In genomic region chr12:55719371-55719770, GRCh38 we compare ENCODE assay signal across 17 cellular contexts. TPM values are rescaled to one million over a fixed set of nuclear protein-coding genes. Genes with fewer than 3 reads are reported as not detected.
A peak's percentile ranks its signal among the peaks of the same experiment; 100 is the strongest.
DNase-seq lines count a peak whose midpoint lies in the region; ATAC-seq and TF ChIP-seq lines count a peak whose summit lies in the region.
"Had no signal": no experiment of that assay in that cellular context is flagged by ENCODE, and none has a peak within 500 bp of the region (broad histone marks: within the 10 kb centered on the region; RNA-seq: fewer than 3 reads in every experiment).

No MANE protein-coding gene starts in this region.

- H3K4me1 Mint-ChIP-seq in brain: peaks cover 59% of the 10 kb centered on the region

- ATAC-seq in lung (ENCODE audit: insufficient read depth, low FRiP score) (no peak), left lobe of liver (no peak), HG03457 (IDR thresholded peaks at IDR 0.05; ENCODE audit: unreplicated experiment) (no peak)
- ATAC-seq: activated naive CD4-positive, alpha-beta T cell treated with anti-CD3 and anti-CD28 coated beads, Interleukin-2, amount 50 U/mL, for 72 hours; foreskin keratinocyte; stimulated activated memory B cell treated with anti-CD40 and anti-IgM and Interleukin-4, amounts not matched to agents 10 μg/mL and 1 μg/mL and 100 μg/mL, for 72 hours had no signal

- in situ Hi-C loops in GM23248 (cut with MboI): no loop called here

- TF ChIP-seq CTCF in brain (conservative IDR thresholded peaks at IDR 0.05) (no peak), lung (IDR thresholded peaks at IDR 0.05; ENCODE audit: control extremely low read depth, extremely low read depth) (no peak)

- H3K36me3 ChIP-seq in GM23248 (ENCODE audit: low read depth) (peaks cover 12% of the 10 kb centered on the region), lung (ENCODE audit: control insufficient read depth in 2 of 2, insufficient read depth in 2 of 2, low read length in 2 of 2) (peaks cover 0 to 26% of the 10 kb centered on the region in 2 donors)

- H3K4me2 ChIP-seq in GM23248 (ENCODE audit: unreplicated experiment): peak overlapping the region; percentile 90

- H3F3A ChIP-seq in GM23248 (ENCODE audit: insufficient read depth): peaks cover 83% of the 10 kb centered on the region

- H3K9me3 Mint-ChIP-seq in brain: peaks cover 0 to 6% (median 0%) of the 10 kb centered on the region in 5 experiments
- H3K9me3 Mint-ChIP-seq: activated naive CD4-positive, alpha-beta T cell treated with anti-CD3 and anti-CD28 coated beads, Interleukin-2, amount 50 U/mL, for 72 hours; stimulated activated memory B cell treated with anti-CD40 and anti-IgM and Interleukin-4, amounts not matched to agents 10 μg/mL and 1 μg/mL and 100 μg/mL, for 72 hours had no signal

- H3K27me3 ChIP-seq in GM23248 (replicated peaks; ENCODE audit: insufficient read depth) (no peaks in the 10 kb centered on the region), lung (ENCODE audit: control insufficient read depth, insufficient read depth) (no peaks in the 10 kb centered on the region)
- H3K27me3 ChIP-seq: foreskin keratinocyte, neutrophil had no signal

- peak overlapping the region; percentile 65; the same call in 1 of the 2 replicates for H3K9ac ChIP-seq in GM23248

- H3K4me3 ChIP-seq in GM23248 (no peak overlapping the region), lung (no peak overlapping the region), skin epidermis (no peak overlapping the region)
- H3K4me3 ChIP-seq: HAP-1 had no signal

- peaks cover 1% of the 10 kb centered on the region for H3K36me3 Mint-ChIP-seq in brain
- H3K36me3 Mint-ChIP-seq: activated naive CD4-positive, alpha-beta T cell treated with anti-CD3 and anti-CD28 coated beads, Interleukin-2, amount 50 U/mL, for 72 hours; stimulated activated memory B cell treated with anti-CD40 and anti-IgM and Interleukin-4, amounts not matched to agents 10 μg/mL and 1 μg/mL and 100 μg/mL, for 72 hours had no signal

- no peak overlapping the region for H2AFZ ChIP-seq in GM23248

- H3K9me3 ChIP-seq in GM23248 (ENCODE audit: low read depth): no peaks in the 10 kb centered on the region
- H3K9me3 ChIP-seq in lung (ENCODE audit: control insufficient read depth in 2 of 2, insufficient read depth in 1 of 2, low read length in 1 of 2): no peaks in the 10 kb centered on the region
- H3K9me3 ChIP-seq: HAP-1, neutrophil had no signal

- peak overlapping the region; percentile 60 to 98 (median 94) for H3K27ac Mint-ChIP-seq in brain
- H3K27ac Mint-ChIP-seq: activated naive CD4-positive, alpha-beta T cell treated with anti-CD3 and anti-CD28 coated beads, Interleukin-2, amount 50 U/mL, for 72 hours had no signal

- H3K4me1 ChIP-seq in GM23248 (ENCODE audit: insufficient read depth) (peaks cover 56% of the 10 kb centered on the region), lung (ENCODE audit: control insufficient read depth in 2 of 2, insufficient read depth in 2 of 2, low read length in 2 of 2) (peaks cover 13 to 21% of the 10 kb centered on the region in 2 donors)

- H3K27ac ChIP-seq in GM23248 (peak overlapping the region; percentile 81), lung (ENCODE audit: low read depth in 1 of 2, low read length in 1 of 2) (peak overlapping the region; percentile 22 to 81), skin epidermis (peak overlapping the region in 16 of 21 experiments; percentile 4 to 95 (median 68))
- H3K27ac ChIP-seq: C4-2B, foreskin keratinocyte had no signal

- WGBS in GM23248 (ENCODE audit: low coverage in 1 of 2, low lambda C conversion rate in 2 of 2, missing lambda C conversion rate in 2 of 2), 2 experiments: 66 to 74% methylated on average over 7 of the region's 7 CpGs
- 92% methylated on average over 7 of the region's 7 CpGs for WGBS in lung, 2 donors

- no peaks in the 10 kb centered on the region for H3K9me2 ChIP-seq in GM23248 (ENCODE audit: insufficient read depth)

- peak overlapping the region in 4 of 5 experiments; percentile 28 to 88 (median 58) for H3K4me3 Mint-ChIP-seq in brain
- H3K4me3 Mint-ChIP-seq: stimulated activated memory B cell treated with anti-CD40 and anti-IgM and Interleukin-4, amounts not matched to agents 10 μg/mL and 1 μg/mL and 100 μg/mL, for 72 hours had no signal

- DNase-seq in GM23248 (no peak), lung (ENCODE audit: low spot score) (no peak), left lobe of liver (ENCODE audit: low spot score) (no peak), dedifferentiated amniotic fluid mesenchymal stem cell (ENCODE audit: extremely low spot score) (no peak), NCI-H2081 (lab: John Stamatoyannopoulos, UW) (no peak)
- DNase-seq: dermis blood vessel endothelial cell, foreskin keratinocyte, islet precursor cell, NCI-H510A treated with DMSO at 0.1 percent for 48 hours had no signal

- peaks cover 7% of the 10 kb centered on the region for H3K27me3 Mint-ChIP-seq in brain
- H3K27me3 Mint-ChIP-seq: stimulated activated memory B cell treated with anti-CD40 and anti-IgM and Interleukin-4, amounts not matched to agents 10 μg/mL and 1 μg/mL and 100 μg/mL, for 72 hours had no signal

- H4K20me1 ChIP-seq in GM23248 (ENCODE audit: insufficient read depth): no peaks in the 10 kb centered on the region

- 0 out of 2 replicates have a peak, but pooled peaks cover 4% of the 10 kb centered on the region for H3K79me2 ChIP-seq in GM23248 (ENCODE audit: insufficient read depth)

RNA-seq across cellular contexts. Expression of gene RDH5, which starts 0.8 kb away (rescaled TPM):
- 15.4 and 27.2 TPM in 2 replicates for total RNA-seq in GM23248 (2014; rRNA removed; shearing (Covaris generic))
- 15.6 and 17.6 TPM in 2 replicates for polyA plus RNA-seq in GM23248 (2016; fragmentation: Nextera tagmentation; extraction: Ambion mirVana)
- polyA plus RNA-seq in brain (ENCODE audit: insufficient read depth, low read depth, low replicate concordance): 2.0 TPM
- 1 to 10 TPM; 4.4 to 5.4 TPM for total RNA-seq in lung
- polyA plus RNA-seq in lung: 1 to 10 TPM; 3.1 to 3.4 TPM
- 60.0 TPM for total RNA-seq in left lobe of liver

RNA-seq across cellular contexts. Expression of gene BLOC1S1, which starts 3.5 kb away (rescaled TPM):
- 47.6 and 110 TPM in 2 replicates for total RNA-seq in GM23248 (2014; rRNA removed; shearing (Covaris generic))
- 193 and 197 TPM in 2 replicates for polyA plus RNA-seq in GM23248 (2016; fragmentation: Nextera tagmentation; extraction: Ambion mirVana)
- 257 TPM for polyA plus RNA-seq in brain (ENCODE audit: insufficient read depth, low read depth, low replicate concordance)
- total RNA-seq in lung: 100 to 1,000 TPM in 1 of 2 donors, 10 to 100 TPM in 1; 53.9 to 132 TPM
- polyA plus RNA-seq in lung: 100 to 1,000 TPM; 351 to 374 TPM
- total RNA-seq in left lobe of liver: 97.2 TPM

RNA-seq across cellular contexts. Expression of gene CD63, which starts 9.4 kb away (rescaled TPM):
- 1,521 and 1,535 TPM in 2 replicates for total RNA-seq in GM23248 (2014; rRNA removed; shearing (Covaris generic))
- polyA plus RNA-seq in GM23248 (2016; fragmentation: Nextera tagmentation; extraction: Ambion mirVana) (3,562 and 3,671 TPM in 2 replicates), brain (ENCODE audit: insufficient read depth, low read depth, low replicate concordance) (568 TPM), lung (1,000 to 10,000 TPM; 1,829 to 2,824 TPM)
- total RNA-seq in lung (1,000 to 10,000 TPM in 1 of 2 donors, 100 to 1,000 TPM in 1; 516 to 1,425 TPM), left lobe of liver (203 TPM)

RNA-seq across cellular contexts. Expression of gene ITGA7, which starts 11.7 kb away (rescaled TPM):
- total RNA-seq in GM23248 (2014; rRNA removed; shearing (Covaris generic)): 6.6 and 7.2 TPM in 2 replicates
- polyA plus RNA-seq in GM23248 (2016; fragmentation: Nextera tagmentation; extraction: Ambion mirVana) (2.0 and 2.1 TPM in 2 replicates), brain (ENCODE audit: insufficient read depth, low read depth, low replicate concordance) (17.4 TPM), lung (10 to 100 TPM in 1 of 2 donors, 1 to 10 TPM in 1; 8.2 to 22.0 TPM)
- total RNA-seq in lung (10 to 100 TPM; 13.5 to 28.4 TPM), left lobe of liver (16.9 TPM)

RNA-seq across cellular contexts. Expression of gene GDF11, which starts 23.6 kb away (rescaled TPM):
- 2.1 and 9.9 TPM in 2 replicates for total RNA-seq in GM23248 (2014; rRNA removed; shearing (Covaris generic))
- polyA plus RNA-seq in GM23248 (2016; fragmentation: Nextera tagmentation; extraction: Ambion mirVana): 0.56 and 0.67 TPM in 2 replicates
- polyA plus RNA-seq in brain (ENCODE audit: insufficient read depth, low read depth, low replicate concordance): 26.9 TPM
- 1 to 10 TPM; 2.8 to 8.3 TPM for total RNA-seq in lung
- 1 to 10 TPM in 1 of 2 donors, under 1 TPM in 1; 0.93 to 3.5 TPM for polyA plus RNA-seq in lung
- total RNA-seq in left lobe of liver: 1.1 TPM
